In the genomic region with DNA sequence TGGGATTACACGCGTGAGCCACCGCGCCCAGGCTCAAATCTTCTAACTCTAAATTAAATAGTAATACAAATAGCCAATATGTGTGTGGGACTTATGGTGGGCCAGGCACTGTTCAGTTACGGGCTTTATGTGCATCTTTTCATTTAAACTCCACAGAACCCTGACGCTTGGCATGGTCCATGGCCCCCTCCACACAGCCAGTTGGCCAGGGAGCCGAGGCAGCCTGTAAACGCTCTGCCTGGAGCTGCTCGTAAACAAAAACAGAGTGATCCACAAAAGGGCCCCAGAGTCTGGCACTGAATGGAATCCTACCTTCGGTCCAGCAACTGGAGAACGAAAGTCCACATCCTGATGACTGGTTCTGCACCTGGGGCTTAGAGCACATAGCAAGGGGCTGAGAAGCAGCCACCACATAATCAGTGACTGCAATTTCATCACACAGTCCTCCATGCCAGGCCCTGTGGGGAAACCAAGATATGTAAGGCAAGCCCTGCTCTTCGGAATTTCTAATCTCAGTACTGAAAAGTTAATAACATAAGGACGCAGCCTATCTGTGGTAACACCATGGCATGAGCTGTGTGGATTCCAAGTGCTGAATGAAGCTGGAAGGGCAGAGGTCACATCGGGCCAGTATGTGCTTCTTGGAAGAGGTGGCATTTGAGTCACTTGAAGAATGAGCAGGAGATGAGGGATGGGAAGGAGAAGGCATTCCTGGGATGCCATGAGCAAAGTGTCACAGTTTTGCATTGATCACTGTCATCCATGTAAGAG, we compare ENCODE assay signal across 14 cellular contexts. TPM values are rescaled to one million over a fixed set of nuclear protein-coding genes. Genes with fewer than 3 reads are reported as not detected.
A peak's percentile ranks its signal among the peaks of the same experiment; 100 is the strongest.
DNase-seq lines count a peak whose midpoint lies in the region; ATAC-seq and TF ChIP-seq lines count a peak whose summit lies in the region.
"Had no signal": no experiment of that assay in that cellular context is flagged by ENCODE, and none has a peak within 500 bp of the region (broad histone marks: within the 10 kb centered on the region; RNA-seq: fewer than 3 reads in every experiment).

No MANE protein-coding gene starts in this region.

- DNase-seq in H7 (peak; percentile 9), coronary artery (ENCODE audit: low spot score) (no peak), posterior vena cava (ENCODE audit: low spot score) (peak; percentile 75), NCI-H146 (lab: John Stamatoyannopoulos, UW) (no peak)
- DNase-seq in activated T-cell treated with anti-CD3 and anti-CD28 coated beads, Interleukin-2, amount 50 U/mL, for 72 hours, result no peak
- DNase-seq: activated CD4-positive, alpha-beta T cell treated with anti-CD3 and anti-CD28 coated beads, Interleukin-2, amount 10 ng/mL, durations not matched to agents 24 days and 14 days; activated naive CD8-positive, alpha-beta T cell treated with anti-CD3 and anti-CD28 coated beads for 36 hours; effector memory CD8-positive, alpha-beta T cell; immature natural killer cell; NCI-H226; upper lobe of right lung had no signal

- H3K27ac Mint-ChIP-seq in activated T-cell treated with anti-CD3 and anti-CD28 coated beads, Interleukin-2, amount 50 U/mL, for 72 hours, result no peak overlapping the region
- H3K27ac Mint-ChIP-seq: activated CD4-positive, alpha-beta T cell treated with anti-CD3 and anti-CD28 coated beads, Interleukin-2, amount 10 ng/mL, durations not matched to agents 24 days and 14 days; activated naive CD8-positive, alpha-beta T cell treated with anti-CD3 and anti-CD28 coated beads for 36 hours had no signal

- H3K36me3 Mint-ChIP-seq in activated T-cell treated with anti-CD3 and anti-CD28 coated beads, Interleukin-2, amount 50 U/mL, for 72 hours (ENCODE audit: insufficient read depth in 2 of 2), result no peaks in the 10 kb centered on the region
- H3K36me3 Mint-ChIP-seq: activated naive CD8-positive, alpha-beta T cell treated with anti-CD3 and anti-CD28 coated beads for 36 hours had no signal

- no peak for ATAC-seq in activated T-cell treated with anti-CD3 and anti-CD28 coated beads, Interleukin-2, amount 50 U/mL, for 72 hours (replicated peaks in 1 of 2)
- ATAC-seq in HG03139 (IDR thresholded peaks at IDR 0.05; ENCODE audit: unreplicated experiment), result no peak
- ATAC-seq: effector memory CD8-positive, alpha-beta T cell; upper lobe of right lung had no signal

- intact Hi-C loops in posterior vena cava (cut with DNase I), result loop anchor here in 1 of 2 donors (10.0 kb wide), 1 partner anchor 51 kb away; the partner anchor contains the start of gene TARS2

- H3K36me3 ChIP-seq in H7 (replicated peaks; ENCODE audit: control insufficient read depth, insufficient read depth, low read length), result no peaks in the 10 kb centered on the region
- H3K36me3 ChIP-seq: upper lobe of right lung had no signal

- H3K4me3 Mint-ChIP-seq in activated T-cell treated with anti-CD3 and anti-CD28 coated beads, Interleukin-2, amount 50 U/mL, for 72 hours, result no peak overlapping the region
- H3K4me3 Mint-ChIP-seq: activated CD4-positive, alpha-beta T cell treated with anti-CD3 and anti-CD28 coated beads, Interleukin-2, amount 10 ng/mL, durations not matched to agents 24 days and 14 days; activated naive CD8-positive, alpha-beta T cell treated with anti-CD3 and anti-CD28 coated beads for 36 hours; effector memory CD8-positive, alpha-beta T cell; immature natural killer cell had no signal

- H3K4me3 ChIP-seq in H7 (ENCODE audit: insufficient read depth, low read depth, low read length) (no peak overlapping the region), coronary artery (no peak overlapping the region)
- H3K4me3 ChIP-seq: upper lobe of right lung had no signal

- H3K9me3 Mint-ChIP-seq in activated T-cell treated with anti-CD3 and anti-CD28 coated beads, Interleukin-2, amount 50 U/mL, for 72 hours, result no peaks in the 10 kb centered on the region
- H3K9me3 Mint-ChIP-seq: activated CD4-positive, alpha-beta T cell treated with anti-CD3 and anti-CD28 coated beads, Interleukin-2, amount 10 ng/mL, durations not matched to agents 24 days and 14 days; activated naive CD8-positive, alpha-beta T cell treated with anti-CD3 and anti-CD28 coated beads for 36 hours; effector memory CD8-positive, alpha-beta T cell; immature natural killer cell had no signal

- no peaks in the 10 kb centered on the region for H3K4me1 Mint-ChIP-seq in activated T-cell treated with anti-CD3 and anti-CD28 coated beads, Interleukin-2, amount 50 U/mL, for 72 hours (ENCODE audit: low read depth)
- H3K4me1 Mint-ChIP-seq: immature natural killer cell had no signal

- H3K27me3 ChIP-seq in H7 (ENCODE audit: control insufficient read depth, insufficient read depth, low read length), result no peaks in the 10 kb centered on the region; the same call in 1 of the 2 replicates
- H3K27me3 ChIP-seq: upper lobe of right lung had no signal

- peak overlapping the region; percentile 19 to 72 for H3K27ac ChIP-seq in coronary artery
- H3K27ac ChIP-seq: KMS-11, upper lobe of right lung had no signal

- TF ChIP-seq CTCF in coronary artery (IDR thresholded peaks at IDR 0.05), result no peak

- H3K27me3 Mint-ChIP-seq in activated T-cell treated with anti-CD3 and anti-CD28 coated beads, Interleukin-2, amount 50 U/mL, for 72 hours (ENCODE audit: low read depth), result no peaks in the 10 kb centered on the region
- H3K27me3 Mint-ChIP-seq: activated CD4-positive, alpha-beta T cell treated with anti-CD3 and anti-CD28 coated beads, Interleukin-2, amount 10 ng/mL, durations not matched to agents 24 days and 14 days; activated naive CD8-positive, alpha-beta T cell treated with anti-CD3 and anti-CD28 coated beads for 36 hours had no signal

RNA-seq across cellular contexts. Expression of gene ADAMTSL4, which starts 13.5 kb away (rescaled TPM):
- total RNA-seq in H7 (2014; rRNA removed; shearing (Covaris generic)), result 4.2 and 8.1 TPM in 2 replicates
- 10 to 100 TPM; 79.6 to 99.6 TPM for total RNA-seq in posterior vena cava
- 1 to 10 TPM in 1 of 2 donors, under 1 TPM in 1; 0.86 to 2.6 TPM for total RNA-seq in activated T-cell treated with anti-CD3 and anti-CD28 coated beads, Interleukin-2, amount 50 U/mL, for 72 hours

RNA-seq across cellular contexts. Expression of gene FALEC, which starts 20.1 kb away (rescaled TPM):
- 1.7 and 2.6 TPM in 2 replicates for total RNA-seq in H7 (2014; rRNA removed; shearing (Covaris generic))
- total RNA-seq in posterior vena cava, result not detected
- under 1 TPM in 1 of 2 donors, not detected in 1; 0.79 TPM for total RNA-seq in activated T-cell treated with anti-CD3 and anti-CD28 coated beads, Interleukin-2, amount 50 U/mL, for 72 hours
- total RNA-seq: activated CD4-positive, alpha-beta T cell treated with anti-CD3 and anti-CD28 coated beads, Interleukin-2, amount 10 ng/mL, durations not matched to agents 24 days and 14 days; activated naive CD8-positive, alpha-beta T cell treated with anti-CD3 and anti-CD28 coated beads for 36 hours; omental fat pad had no signal

RNA-seq across cellular contexts. Expression of gene ECM1, which starts 27.8 kb away (rescaled TPM):
- 1.9 and 3.6 TPM in 2 replicates for total RNA-seq in H7 (2014; rRNA removed; shearing (Covaris generic))
- 10 to 100 TPM; 51.9 to 78.0 TPM for total RNA-seq in posterior vena cava
- total RNA-seq in activated T-cell treated with anti-CD3 and anti-CD28 coated beads, Interleukin-2, amount 50 U/mL, for 72 hours, result 1 to 10 TPM; 1.3 to 1.5 TPM

RNA-seq across cellular contexts. Expression of gene MCL1, which starts 43.7 kb away (rescaled TPM):
- 165 and 234 TPM in 2 replicates for total RNA-seq in H7 (2014; rRNA removed; shearing (Covaris generic))
- total RNA-seq in posterior vena cava, result 100 to 1,000 TPM; 210 to 267 TPM
- 100 to 1,000 TPM; 373 to 495 TPM for total RNA-seq in activated T-cell treated with anti-CD3 and anti-CD28 coated beads, Interleukin-2, amount 50 U/mL, for 72 hours

RNA-seq across cellular contexts. Expression of gene TARS2, which starts 48.5 kb away (rescaled TPM):
- total RNA-seq in H7 (2014; rRNA removed; shearing (Covaris generic)), result 65.3 and 76.9 TPM in 2 replicates
- 10 to 100 TPM; 10.7 to 16.0 TPM for total RNA-seq in posterior vena cava
- total RNA-seq in activated T-cell treated with anti-CD3 and anti-CD28 coated beads, Interleukin-2, amount 50 U/mL, for 72 hours, result 10 to 100 TPM; 49.8 to 66.4 TPM

Comparison
In these comparisons a context has a peak if more than half of its experiments do, and no peak if none do; other contexts are left out.
1. DNase-seq: peak in H7 (single experiment) and posterior vena cava (single experiment); none in coronary artery (single experiment), activated T-cell treated with anti-CD3 and anti-CD28 coated beads, Interleukin-2, amount 50 U/mL, for 72 hours (0 of 2) and NCI-H146 (single experiment).
2. RNA of gene ECM1, which starts 27.8 kb away (total RNA-seq): 51.9 to 78.0 TPM in posterior vena cava; 1.9 to 3.6 TPM in H7 and 1.3 to 1.5 TPM in activated T-cell treated with anti-CD3 and anti-CD28 coated beads, Interleukin-2, amount 50 U/mL, for 72 hours; every median in the first group is over 10 times any median in the second.